ENCODE assay signal across 8 cellular contexts in genomic region chr1:44819594-44820327, GRCh38. TPM values are rescaled to one million over a fixed set of nuclear protein-coding genes. Genes with fewer than 3 reads are reported as not detected.
A peak's percentile ranks its signal among the peaks of the same experiment; 100 is the strongest.
DNase-seq lines count a peak whose midpoint lies in the region; ATAC-seq lines count a peak whose summit lies in the region.

No MANE protein-coding gene starts in this region.

- H3K36me3 Mint-ChIP-seq in T-cell, result no peaks in the 10 kb centered on the region

- H3K4me1 Mint-ChIP-seq in T-cell, result peaks cover 39 to 47% (median 41%) of the 10 kb centered on the region in 3 donors

- ATAC-seq in GM21447 (IDR thresholded peaks at IDR 0.05; ENCODE audit: unreplicated experiment) (peak; percentile 81), T-cell (replicated peaks in 1 of 4) (peak; percentile 79 to 87 (median 82)), right cardiac atrium (peak; percentile 90 to 91)

- no peaks in the 10 kb centered on the region for H3K27me3 Mint-ChIP-seq in T-cell

- CTCF ChIA-PET in T-cell (lab: Charles Lee), result interaction anchor here (0.9 to 2.8 kb wide), 8 partner anchors 10 to 89 kb away, joined by 3 to 25 read pairs (median 4); partner anchors contain the start of genes BEST4 (in 1 of the 2), BTBD19 (in 1 of the 2), PLK3 (in 1 of the 2) and RNU5D-1 (in 1 of the 2)

- H3K4me1 ChIP-seq in HUES64 (ENCODE audit: insufficient read depth, low read length) (0 out of 2 replicates have a peak, but pooled peaks cover 4% of the 10 kb centered on the region), right cardiac atrium (ENCODE audit: control insufficient read depth, insufficient read depth, low read length) (peaks cover 2% of the 10 kb centered on the region)

- H3K4me3 ChIP-seq in HUES64 (ENCODE audit: low read length) (peak overlapping the region; percentile 54), right cardiac atrium (ENCODE audit: low read length) (peak overlapping the region; percentile 38)

- H3K27me3 ChIP-seq in HUES64 (ENCODE audit: insufficient read depth, low read length) (no peaks in the 10 kb centered on the region), right cardiac atrium (ENCODE audit: control insufficient read depth, insufficient read depth) (no peaks in the 10 kb centered on the region)

- H3K9me3 Mint-ChIP-seq in T-cell, result no peaks in the 10 kb centered on the region

- POLR2A ChIA-PET in T-cell (lab: Charles Lee), result interaction anchor here (0.5 to 4.4 kb wide), 15 partner anchors 9 to 192 kb away, joined by 3 to 51 read pairs (median 4); partner anchors contain the start of genes BTBD19 (in 2 of the 2), PLK3 (in 2 of the 2), DYNLT4 (in 1 of the 2) and UROD (in 1 of the 2)

- no peaks in the 10 kb centered on the region for H3K9me3 ChIP-seq in HUES64 (ENCODE audit: insufficient read depth, low read depth, low read length)
- H3K9me3 ChIP-seq in right cardiac atrium (ENCODE audit: control insufficient read depth, low read length), result no peaks in the 10 kb centered on the region

- peak overlapping the region; percentile 91 for H3K9ac ChIP-seq in HUES64 (ENCODE audit: low read depth, low read length)

- H3K27ac ChIP-seq in HUES64 (ENCODE audit: low read depth, low read length) (peak overlapping the region; percentile 93), angular gyrus (ENCODE audit: low read depth, low read length) (peak overlapping the region; percentile 99), right cardiac atrium (ENCODE audit: low read length) (peak overlapping the region; percentile 97)

- DNase-seq in DMS 273 treated with DMSO at 0.1 percent for 48 hours (lab: John Stamatoyannopoulos, UW) (peak; percentile 78), T-cell (peak; percentile 55 to 90 (median 75)), right cardiac atrium (peak; percentile 79 to 92 (median 91)), putamen (ENCODE audit: low spot score) (peak; percentile 81), NCI-H446 (lab: John Stamatoyannopoulos, UW) (no peak)

- H3K4me3 Mint-ChIP-seq in T-cell, result peak overlapping the region; percentile 84 to 96 (median 95)

- WGBS in HUES64, result 1% methylated on average over 34 of the region's 34 CpGs
- WGBS in right cardiac atrium, result 1% methylated on average over 34 of the region's 34 CpGs

- H3K27ac Mint-ChIP-seq in T-cell, result peak overlapping the region; percentile 100

- no peaks in the 10 kb centered on the region for H3K36me3 ChIP-seq in HUES64 (ENCODE audit: insufficient read depth, low read length)

- intact Hi-C loops in right cardiac atrium (cut with DNase I), result loop anchor here in 1 of 4 donors (2.0 kb wide), 1 partner anchor 19 kb away; the partner anchor contains the start of gene PLK3

RNA-seq across cellular contexts. Expression of gene BTBD19, which starts 11.4 kb away (rescaled TPM):
- polyA plus RNA-seq in HUES64 (2013, experiment 1 of 2), result 0.60 TPM
- polyA plus RNA-seq in HUES64 (2013, experiment 2 of 2), result 0.63 TPM
- total RNA-seq in T-cell (10 to 100 TPM; 10.1 to 56.7 (median 11.5) TPM), right cardiac atrium (1 to 10 TPM; 5.1 to 8.8 (median 5.7) TPM)
- 6.4 TPM for polyA plus RNA-seq in right cardiac atrium

RNA-seq across cellular contexts. Expression of gene DYNLT4, which starts 12.6 kb away (rescaled TPM):
- not detected for polyA plus RNA-seq in HUES64 (2013, experiment 1 of 2)
- polyA plus RNA-seq in HUES64 (2013, experiment 2 of 2), result not detected
- 1 to 10 TPM in 2 of 5 donors, under 1 TPM in 2, not detected in 1; 0.36 to 4.3 (median 2.3) TPM for total RNA-seq in T-cell
- total RNA-seq in right cardiac atrium, result under 1 TPM in 3 of 4 donors, not detected in 1; 0.44 to 0.74 (median 0.47) TPM
- 1.1 TPM for polyA plus RNA-seq in right cardiac atrium

RNA-seq across cellular contexts. Expression of gene PLK3, which starts 19.6 kb away (rescaled TPM):
- 7.2 TPM for polyA plus RNA-seq in HUES64 (2013, experiment 1 of 2)
- polyA plus RNA-seq in HUES64 (2013, experiment 2 of 2), result 4.8 TPM
- total RNA-seq in T-cell (100 to 1,000 TPM; 124 to 453 (median 136) TPM), right cardiac atrium (10 to 100 TPM in 1 of 4 donors, 1 to 10 TPM in 3; 6.0 to 11.4 (median 8.2) TPM)
- 11.0 TPM for polyA plus RNA-seq in right cardiac atrium

RNA-seq across cellular contexts. Expression of gene PTCH2, which starts 23.3 kb away (rescaled TPM):
- polyA plus RNA-seq in HUES64 (2013, experiment 1 of 2), result 21.5 TPM
- polyA plus RNA-seq in HUES64 (2013, experiment 2 of 2), result 19.6 TPM
- total RNA-seq in T-cell (1 to 10 TPM in 4 of 5 donors, under 1 TPM in 1; 0.89 to 2.3 (median 1.3) TPM), right cardiac atrium (under 1 TPM; 0.28 to 0.79 (median 0.54) TPM)
- polyA plus RNA-seq in right cardiac atrium, result 0.34 TPM

RNA-seq across cellular contexts. Expression of gene BEST4, which starts 31.8 kb away (rescaled TPM):
- polyA plus RNA-seq in HUES64 (2013, experiment 1 of 2), result 0.55 TPM
- polyA plus RNA-seq in HUES64 (2013, experiment 2 of 2), result 0.70 TPM
- 1 to 10 TPM in 4 of 5 donors, under 1 TPM in 1; 0.75 to 2.4 (median 1.6) TPM for total RNA-seq in T-cell
- under 1 TPM; 0.14 to 0.28 (median 0.22) TPM for total RNA-seq in right cardiac atrium
- polyA plus RNA-seq in right cardiac atrium, result 0.18 TPM

Comparison
In these comparisons a context has a peak if more than half of its experiments do, and no peak if none do; other contexts are left out.
1. DNase-seq: peak in DMS 273 treated with DMSO at 0.1 percent for 48 hours (single experiment), T-cell (34 of 34), right cardiac atrium (3 of 3) and putamen (single experiment); none in NCI-H446 (0 of 2).
2. RNA of gene PLK3, which starts 19.6 kb away (total RNA-seq): 124 to 453 TPM in T-cell; 6.0 to 11.4 TPM in right cardiac atrium; every median in the first group is over 10 times any median in the second.
3. Peak in every context shown above with its lines, with median percentiles within 50 percentile points of each other: ATAC-seq and H3K27ac ChIP-seq.